Comparison of ENCODE assay signal across 2 cellular contexts in the genomic region with DNA sequence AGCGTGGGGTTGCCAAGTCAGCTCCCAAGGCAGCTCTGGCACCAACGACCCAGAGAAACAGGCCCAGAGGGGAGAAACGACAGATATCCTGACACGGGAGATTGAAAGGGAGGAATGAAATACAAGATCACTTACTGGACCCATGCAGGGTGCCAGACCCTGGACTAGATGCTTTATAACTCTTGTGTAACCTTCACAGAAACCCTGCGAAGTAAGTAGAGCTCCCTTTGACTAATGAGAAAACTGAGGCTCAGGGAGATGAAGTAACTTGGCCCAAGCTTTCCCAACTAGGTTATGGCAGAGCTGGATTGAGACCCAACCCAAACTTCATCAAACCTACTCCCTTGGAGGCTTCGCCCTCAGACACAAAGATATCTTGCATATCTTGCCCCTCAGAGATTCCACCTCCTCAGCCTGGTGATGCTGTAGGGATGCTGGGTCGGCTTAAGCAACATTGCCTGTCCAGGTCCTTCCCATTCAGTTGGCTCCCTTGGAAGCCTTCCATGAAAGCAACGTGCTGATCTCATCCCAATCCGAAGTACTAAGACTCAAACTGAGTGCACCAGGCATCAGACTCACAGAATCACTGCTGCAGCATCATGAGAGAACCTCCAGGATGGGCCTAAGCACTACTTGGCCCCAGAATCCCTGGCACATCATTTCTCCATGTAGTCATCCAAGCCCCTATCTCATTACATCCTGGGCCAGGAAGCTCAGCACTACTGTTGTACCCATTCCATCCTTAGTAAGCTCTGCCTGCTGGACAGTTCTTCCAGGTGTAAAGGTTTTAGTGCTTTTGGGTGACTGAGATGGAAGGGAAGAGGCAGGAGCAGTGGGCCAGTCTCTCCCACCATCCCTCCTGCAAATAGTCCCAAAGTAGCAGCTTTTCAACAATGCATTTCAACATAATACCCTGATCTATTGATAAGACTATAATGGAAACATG.
TF ChIP-seq lines count a peak whose summit lies in the region.

No MANE protein-coding gene starts in this region.

TF ChIP-seq in liver, 16 proteins besides CTCF, POLR2A, EP300 and RAD21:
- TF ChIP-seq, protein P1, sequence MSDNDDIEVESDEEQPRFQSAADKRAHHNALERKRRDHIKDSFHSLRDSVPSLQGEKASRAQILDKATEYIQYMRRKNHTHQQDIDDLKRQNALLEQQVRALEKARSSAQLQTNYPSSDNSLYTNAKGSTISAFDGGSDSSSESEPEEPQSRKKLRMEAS (IDR thresholded peaks at IDR 0.05), result no peak
- TF ChIP-seq RXRA (IDR thresholded peaks at IDR 0.05) (no peak), HNF4A (conservative IDR thresholded peaks at IDR 0.05) (no peak), NR2F2 (IDR thresholded peaks at IDR 0.05) (no peak), JUND (IDR thresholded peaks at IDR 0.05) (no peak), TAF1 (conservative IDR thresholded peaks at IDR 0.05) (no peak), SP1 (IDR thresholded peaks at IDR 0.05) (no peak), HNF4G (IDR thresholded peaks at IDR 0.05) (no peak), FOXA2 (IDR thresholded peaks at IDR 0.05) (no peak), ATF3 (IDR thresholded peaks at IDR 0.05) (no peak)
- TF ChIP-seq, protein P2, sequence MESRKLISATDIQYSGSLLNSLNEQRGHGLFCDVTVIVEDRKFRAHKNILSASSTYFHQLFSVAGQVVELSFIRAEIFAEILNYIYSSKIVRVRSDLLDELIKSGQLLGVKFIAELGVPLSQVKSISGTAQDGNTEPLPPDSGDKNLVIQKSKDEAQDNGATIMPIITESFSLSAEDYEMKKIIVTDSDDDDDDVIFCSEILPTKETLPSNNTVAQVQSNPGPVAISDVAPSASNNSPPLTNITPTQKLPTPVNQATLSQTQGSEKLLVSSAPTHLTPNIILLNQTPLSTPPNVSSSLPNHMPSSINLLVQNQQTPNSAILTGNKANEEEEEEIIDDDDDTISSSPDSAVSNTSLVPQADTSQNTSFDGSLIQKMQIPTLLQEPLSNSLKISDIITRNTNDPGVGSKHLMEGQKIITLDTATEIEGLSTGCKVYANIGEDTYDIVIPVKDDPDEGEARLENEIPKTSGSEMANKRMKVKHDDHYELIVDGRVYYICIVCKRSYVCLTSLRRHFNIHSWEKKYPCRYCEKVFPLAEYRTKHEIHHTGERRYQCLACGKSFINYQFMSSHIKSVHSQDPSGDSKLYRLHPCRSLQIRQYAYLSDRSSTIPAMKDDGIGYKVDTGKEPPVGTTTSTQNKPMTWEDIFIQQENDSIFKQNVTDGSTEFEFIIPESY (IDR thresholded peaks at IDR 0.05), result no peak

TF ChIP-seq in HepG2, 621 proteins besides CTCF, POLR2A, EP300 and RAD21:
- TF ChIP-seq TCF12 (IDR thresholded peaks at IDR 0.05) (no peak), TCF12 (CRISPR knock-in tag; IDR thresholded peaks at IDR 0.05) (no peak), FUBP1 (CRISPR knock-in tag; IDR thresholded peaks at IDR 0.05; ENCODE audit: borderline replicate concordance) (no peak), PAX8 (CRISPR knock-in tag; IDR thresholded peaks at IDR 0.05; ENCODE audit: borderline replicate concordance) (no peak), ZNF761 (CRISPR knock-in tag; conservative IDR thresholded peaks at IDR 0.05) (no peak), U2AF1 (optimal IDR thresholded peaks at IDR 0.05; ENCODE audit: low read depth, low read length) (no peak), ZNF232 (CRISPR knock-in tag; IDR thresholded peaks at IDR 0.05; ENCODE audit: borderline replicate concordance) (no peak), MLLT10 (CRISPR knock-in tag; IDR thresholded peaks at IDR 0.05) (no peak), ZNF292 (CRISPR knock-in tag; IDR thresholded peaks at IDR 0.05; ENCODE audit: borderline replicate concordance, low read depth) (no peak), E2F2 (CRISPR knock-in tag; IDR thresholded peaks at IDR 0.05; ENCODE audit: borderline replicate concordance) (no peak), ZNF883 (CRISPR knock-in tag; IDR thresholded peaks at IDR 0.05; ENCODE audit: not compliant biosample characterization) (no peak), ADNP (CRISPR knock-in tag; IDR thresholded peaks at IDR 0.05) (no peak), ZMYM2 (CRISPR knock-in tag; IDR thresholded peaks at IDR 0.05) (no peak), ZSCAN29 (CRISPR knock-in tag; conservative IDR thresholded peaks at IDR 0.05) (no peak), ZFP82 (CRISPR knock-in tag; IDR thresholded peaks at IDR 0.05; ENCODE audit: borderline replicate concordance) (no peak), POLR2G (IDR thresholded peaks at IDR 0.05; ENCODE audit: low read depth, low read length) (no peak), ZNF317 (CRISPR knock-in tag; IDR thresholded peaks at IDR 0.05) (no peak)
- TF ChIP-seq, protein P3, sequence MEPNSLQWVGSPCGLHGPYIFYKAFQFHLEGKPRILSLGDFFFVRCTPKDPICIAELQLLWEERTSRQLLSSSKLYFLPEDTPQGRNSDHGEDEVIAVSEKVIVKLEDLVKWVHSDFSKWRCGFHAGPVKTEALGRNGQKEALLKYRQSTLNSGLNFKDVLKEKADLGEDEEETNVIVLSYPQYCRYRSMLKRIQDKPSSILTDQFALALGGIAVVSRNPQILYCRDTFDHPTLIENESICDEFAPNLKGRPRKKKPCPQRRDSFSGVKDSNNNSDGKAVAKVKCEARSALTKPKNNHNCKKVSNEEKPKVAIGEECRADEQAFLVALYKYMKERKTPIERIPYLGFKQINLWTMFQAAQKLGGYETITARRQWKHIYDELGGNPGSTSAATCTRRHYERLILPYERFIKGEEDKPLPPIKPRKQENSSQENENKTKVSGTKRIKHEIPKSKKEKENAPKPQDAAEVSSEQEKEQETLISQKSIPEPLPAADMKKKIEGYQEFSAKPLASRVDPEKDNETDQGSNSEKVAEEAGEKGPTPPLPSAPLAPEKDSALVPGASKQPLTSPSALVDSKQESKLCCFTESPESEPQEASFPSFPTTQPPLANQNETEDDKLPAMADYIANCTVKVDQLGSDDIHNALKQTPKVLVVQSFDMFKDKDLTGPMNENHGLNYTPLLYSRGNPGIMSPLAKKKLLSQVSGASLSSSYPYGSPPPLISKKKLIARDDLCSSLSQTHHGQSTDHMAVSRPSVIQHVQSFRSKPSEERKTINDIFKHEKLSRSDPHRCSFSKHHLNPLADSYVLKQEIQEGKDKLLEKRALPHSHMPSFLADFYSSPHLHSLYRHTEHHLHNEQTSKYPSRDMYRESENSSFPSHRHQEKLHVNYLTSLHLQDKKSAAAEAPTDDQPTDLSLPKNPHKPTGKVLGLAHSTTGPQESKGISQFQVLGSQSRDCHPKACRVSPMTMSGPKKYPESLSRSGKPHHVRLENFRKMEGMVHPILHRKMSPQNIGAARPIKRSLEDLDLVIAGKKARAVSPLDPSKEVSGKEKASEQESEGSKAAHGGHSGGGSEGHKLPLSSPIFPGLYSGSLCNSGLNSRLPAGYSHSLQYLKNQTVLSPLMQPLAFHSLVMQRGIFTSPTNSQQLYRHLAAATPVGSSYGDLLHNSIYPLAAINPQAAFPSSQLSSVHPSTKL (CRISPR knock-in tag; IDR thresholded peaks at IDR 0.05), result no peak
- TF ChIP-seq, protein P4, sequence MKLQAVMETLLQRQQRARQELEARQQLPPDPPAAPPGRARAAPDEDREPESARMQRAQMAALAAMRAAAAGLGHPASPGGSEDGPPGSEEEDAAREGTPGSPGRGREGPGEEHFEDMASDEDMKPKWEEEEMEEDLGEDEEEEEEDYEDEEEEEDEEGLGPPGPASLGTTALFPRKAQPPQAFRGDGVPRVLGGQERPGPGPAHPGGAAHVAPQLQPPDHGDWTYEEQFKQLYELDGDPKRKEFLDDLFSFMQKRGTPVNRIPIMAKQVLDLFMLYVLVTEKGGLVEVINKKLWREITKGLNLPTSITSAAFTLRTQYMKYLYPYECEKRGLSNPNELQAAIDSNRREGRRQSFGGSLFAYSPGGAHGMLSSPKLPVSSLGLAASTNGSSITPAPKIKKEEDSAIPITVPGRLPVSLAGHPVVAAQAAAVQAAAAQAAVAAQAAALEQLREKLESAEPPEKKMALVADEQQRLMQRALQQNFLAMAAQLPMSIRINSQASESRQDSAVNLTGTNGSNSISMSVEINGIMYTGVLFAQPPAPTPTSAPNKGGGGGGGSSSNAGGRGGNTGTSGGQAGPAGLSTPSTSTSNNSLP (IDR thresholded peaks at IDR 0.05; ENCODE audit: low read depth, low read length), result no peak
- TF ChIP-seq, protein P5, sequence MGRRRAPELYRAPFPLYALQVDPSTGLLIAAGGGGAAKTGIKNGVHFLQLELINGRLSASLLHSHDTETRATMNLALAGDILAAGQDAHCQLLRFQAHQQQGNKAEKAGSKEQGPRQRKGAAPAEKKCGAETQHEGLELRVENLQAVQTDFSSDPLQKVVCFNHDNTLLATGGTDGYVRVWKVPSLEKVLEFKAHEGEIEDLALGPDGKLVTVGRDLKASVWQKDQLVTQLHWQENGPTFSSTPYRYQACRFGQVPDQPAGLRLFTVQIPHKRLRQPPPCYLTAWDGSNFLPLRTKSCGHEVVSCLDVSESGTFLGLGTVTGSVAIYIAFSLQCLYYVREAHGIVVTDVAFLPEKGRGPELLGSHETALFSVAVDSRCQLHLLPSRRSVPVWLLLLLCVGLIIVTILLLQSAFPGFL (CRISPR knock-in tag; IDR thresholded peaks at IDR 0.05), result no peak
- TF ChIP-seq, protein P6, sequence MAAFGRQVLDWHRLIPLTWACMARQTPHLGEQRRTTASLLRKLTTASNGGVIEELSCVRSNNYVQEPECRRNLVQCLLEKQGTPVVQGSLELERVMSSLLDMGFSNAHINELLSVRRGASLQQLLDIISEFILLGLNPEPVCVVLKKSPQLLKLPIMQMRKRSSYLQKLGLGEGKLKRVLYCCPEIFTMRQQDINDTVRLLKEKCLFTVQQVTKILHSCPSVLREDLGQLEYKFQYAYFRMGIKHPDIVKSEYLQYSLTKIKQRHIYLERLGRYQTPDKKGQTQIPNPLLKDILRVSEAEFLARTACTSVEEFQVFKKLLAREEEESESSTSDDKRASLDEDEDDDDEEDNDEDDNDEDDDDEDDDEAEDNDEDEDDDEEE (CRISPR knock-in tag; IDR thresholded peaks at IDR 0.05), result no peak
